Comparison of ENCODE assay signal across 1 cellular context in the genomic region with DNA sequence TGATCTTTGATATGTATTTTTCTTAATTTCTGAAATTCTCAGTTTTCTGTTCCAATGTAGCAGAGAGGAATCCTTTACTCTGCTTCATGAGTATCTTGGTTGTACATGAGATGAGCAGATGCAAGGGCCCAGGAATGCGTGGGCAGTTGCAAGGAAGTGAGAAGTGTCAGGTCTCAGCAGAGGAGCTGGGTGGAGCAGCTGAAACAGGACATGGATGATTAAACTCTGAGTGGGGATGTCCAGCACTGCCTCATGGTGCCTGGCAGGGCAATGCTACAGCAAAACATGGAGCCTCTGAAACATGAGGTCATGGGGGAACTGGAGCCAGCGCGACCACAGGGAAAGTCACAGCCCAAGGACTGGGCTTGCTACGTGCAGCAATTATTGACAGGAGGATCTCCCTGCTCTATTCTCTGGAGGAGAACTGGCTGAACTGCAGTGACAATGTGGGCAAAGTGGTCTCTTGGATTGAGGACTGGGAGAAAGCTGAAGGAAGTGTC.
TF ChIP-seq lines count a peak whose summit lies in the region.

No MANE protein-coding gene starts in this region.

TF ChIP-seq in IMR-90, 13 proteins besides CTCF, POLR2A, EP300 and RAD21 (continued from another document):
- TF ChIP-seq MXI1 (IDR thresholded peaks at IDR 0.05; ENCODE audit: borderline replicate concordance, low read depth, low read length) (peak; percentile 55; the same call in 1 of the 2 replicates), CEBPB (IDR thresholded peaks at IDR 0.05; ENCODE audit: low read depth, low read length) (0 out of 2 replicates have a peak, but pooled peaks have one; percentile 11), FOS (IDR thresholded peaks at IDR 0.05; ENCODE audit: low read depth, low read length) (peak; percentile 18; the same call in 1 of the 2 replicates)
